Comparison of ENCODE assay signal across 25 cellular contexts in genomic region chr4:114600672-114601071, GRCh38. TPM values are rescaled to one million over a fixed set of nuclear protein-coding genes. Genes with fewer than 3 reads are reported as not detected.
A peak's percentile ranks its signal among the peaks of the same experiment; 100 is the strongest.
DNase-seq lines count a peak whose midpoint lies in the region; ATAC-seq, FAIRE-seq and TF ChIP-seq lines count a peak whose summit lies in the region.
"Had no signal": no experiment of that assay in that cellular context is flagged by ENCODE, and none has a peak within 500 bp of the region (broad histone marks: within the 10 kb centered on the region; RNA-seq: fewer than 3 reads in every experiment).

No MANE protein-coding gene starts in this region.

- H3K27ac Mint-ChIP-seq in astrocyte (ENCODE audit: unreplicated experiment) (no peak overlapping the region), memory B cell (no peak overlapping the region)
- H3K27ac Mint-ChIP-seq: activated naive CD4-positive, alpha-beta T cell treated with anti-CD3 and anti-CD28 coated beads, Interleukin-2, amount 50 U/mL, for 24 hours; CD4-positive, alpha-beta T cell had no signal

- WGBS in prostate gland, result 77% methylated on average over 1 of the region's 1 CpG
- WGBS in HepG2 (ENCODE audit: low lambda C conversion rate), result 36% methylated on average over 1 of the region's 1 CpG

- in situ Hi-C loops in KBM-7 (cut with MboI; ENCODE audit: low pct_unique_long_range_greater_than_20kb, low sequenced_read_pairs) (no loop called here), HepG2 (cut with HindIII; ENCODE audit: extremely low pct_ligation_motif_present, low pct_unique_long_range_greater_than_20kb) (no loop called here)

- POLR2A ChIA-PET in HepG2 (lab: Yijun Ruan, JAX), result no interaction called here

- ATAC-seq in memory B cell (ENCODE audit: low read depth), result no peak
- ATAC-seq in HepG2, result no peak
- ATAC-seq: Panc1 had no signal

- H3K27ac ChIP-seq in astrocyte (ENCODE audit: low read depth, low read length) (no peak overlapping the region), prostate gland (no peak overlapping the region), tibial artery (no peak overlapping the region), HepG2 (ENCODE audit: extremely low read length, insufficient read depth, low read length) (no peak overlapping the region)
- H3K27ac ChIP-seq: 22Rv1, ovary had no signal

- intact Hi-C loops in prostate gland (cut with DNase I), result no loop called here
- intact Hi-C loops in tibial artery (cut with DNase I; ENCODE audit: low total_unique reads), result no loop called here
- intact Hi-C loops in HepG2 (cut with micrococcal nuclease; ENCODE audit: unreplicated experiment), result no loop called here

- TF ChIP-seq EP300 in HepG2 (IDR thresholded peaks at IDR 0.05; ENCODE audit: low read depth in 2 of 2, low read length in 2 of 2) (no peak), HepG2 (CRISPR knock-in tag; IDR thresholded peaks at IDR 0.05; ENCODE audit: borderline replicate concordance) (no peak)

- no TSS peak for BruUV-seq in HepG2 (replicated peaks; lab: Mats Ljungman, UMichigan)

- H4K20me1 ChIP-seq in astrocyte (ENCODE audit: insufficient read depth, low read length) (no peaks in the 10 kb centered on the region), HepG2 (ENCODE audit: insufficient read depth, low read length) (no peaks in the 10 kb centered on the region)

- no peak for TF ChIP-seq POLR2A in prostate gland (IDR thresholded peaks at IDR 0.05)
- TF ChIP-seq POLR2A in HepG2 (IDR thresholded peaks at IDR 0.05; ENCODE audit: insufficient read depth in 1 of 2, low read depth in 2 of 2, low read length in 2 of 2), result no peak

- no peak for TF ChIP-seq CTCF in astrocyte (IDR thresholded peaks at IDR 0.05; ENCODE audit: insufficient read depth, low read depth, low read length)
- TF ChIP-seq CTCF in prostate gland (IDR thresholded peaks at IDR 0.05), result no peak
- no peak for TF ChIP-seq CTCF in tibial artery (IDR thresholded peaks at IDR 0.05)
- TF ChIP-seq CTCF in HepG2 (CRISPR knock-in tag; IDR thresholded peaks at IDR 0.05), result no peak

- TF ChIP-seq RAD21 in HepG2 (CRISPR knock-in tag; IDR thresholded peaks at IDR 0.05), result no peak

- H3K36me3 ChIP-seq in astrocyte (ENCODE audit: insufficient read depth, low read length), result no peaks in the 10 kb centered on the region
- H3K36me3 ChIP-seq in prostate gland, result no peaks in the 10 kb centered on the region
- H3K36me3 ChIP-seq in tibial artery, result no peaks in the 10 kb centered on the region
- H3K36me3 ChIP-seq in HepG2 (replicated peaks in 1 of 2; ENCODE audit: control insufficient read depth in 1 of 2, insufficient read depth in 2 of 2, low read length in 2 of 2), result no peaks in the 10 kb centered on the region
- H3K36me3 ChIP-seq: ovary had no signal

- H3K9me3 ChIP-seq in astrocyte (ENCODE audit: insufficient read depth, low read depth, low read length) (no peaks in the 10 kb centered on the region), prostate gland (no peaks in the 10 kb centered on the region), tibial artery (no peaks in the 10 kb centered on the region), HepG2 (ENCODE audit: low read length) (no peaks in the 10 kb centered on the region)
- H3K9me3 ChIP-seq: ovary had no signal

- H3K4me1 Mint-ChIP-seq in astrocyte (ENCODE audit: low read depth, unreplicated experiment), result peaks cover 12% of the 10 kb centered on the region
- peaks cover 16% of the 10 kb centered on the region for H3K4me1 Mint-ChIP-seq in memory B cell

- H3K79me2 ChIP-seq in astrocyte (ENCODE audit: insufficient read depth, low read length) (no peaks in the 10 kb centered on the region), HepG2 (ENCODE audit: insufficient read depth, low read length) (no peaks in the 10 kb centered on the region)

- no peaks in the 10 kb centered on the region for H3K36me3 Mint-ChIP-seq in astrocyte (ENCODE audit: low read depth, unreplicated experiment)
- H3K36me3 Mint-ChIP-seq in memory B cell, result no peaks in the 10 kb centered on the region
- H3K36me3 Mint-ChIP-seq: activated naive CD4-positive, alpha-beta T cell treated with anti-CD3 and anti-CD28 coated beads, Interleukin-2, amount 50 U/mL, for 24 hours had no signal

- H3K4me3 ChIP-seq in astrocyte (ENCODE audit: insufficient read depth, low read depth, low read length), result no peak overlapping the region
- H3K4me3 ChIP-seq in prostate gland, result no peak overlapping the region
- H3K4me3 ChIP-seq in tibial artery, result no peak overlapping the region
- no peak overlapping the region for H3K4me3 ChIP-seq in HepG2 (replicated peaks in 1 of 3; ENCODE audit: insufficient read depth in 1 of 3, low read depth in 2 of 3, low read length in 3 of 3)
- H3K4me3 ChIP-seq: ovary had no signal

- peak; percentile 18 for DNase-seq in NCI-H1105 treated with DMSO at 0.1 percent for 48 hours (lab: John Stamatoyannopoulos, UW)
- DNase-seq in NCI-H1105 (lab: John Stamatoyannopoulos, UW), result no peak
- no peak for DNase-seq in astrocyte (ENCODE audit: low read depth)
- no peak for DNase-seq in memory B cell (ENCODE audit: low spot score in 2 of 2)
- no peak for DNase-seq in prostate gland (ENCODE audit: low spot score)
- no peak for DNase-seq in tibial artery
- no peak for DNase-seq in KBM-7
- DNase-seq in HepG2 (ENCODE audit: low spot score), result no peak
- DNase-seq: activated CD4-positive, alpha-beta T cell treated with anti-CD3 and anti-CD28 coated beads for 1 hour; activated CD8-positive, alpha-beta memory T cell treated with anti-CD3 and anti-CD28 coated beads, Interleukin-2, amount 50 U/mL, for 4 hours; CD4-positive, alpha-beta T cell; central memory CD4-positive, alpha-beta T cell; EL; foreskin fibroblast; Karpas-422; midbrain; NCI-H1694 treated with DMSO at 0.1 percent for 48 hours; NCI-H524 treated with DMSO at 0.1 percent for 48 hours; ovary; stimulated activated naive CD4-positive, alpha-beta T cell treated with Interleukin-2 at 50 U/mL for 16 hours; T-helper 1 cell had no signal

- H3K4me1 ChIP-seq in astrocyte (ENCODE audit: insufficient read depth, low read length) (peaks cover 13% of the 10 kb centered on the region), prostate gland (replicated peaks) (no peaks in the 10 kb centered on the region), tibial artery (peaks cover 0 to 22% (median 15%) of the 10 kb centered on the region in 4 donors), HepG2 (ENCODE audit: insufficient read depth, low read length) (no peaks in the 10 kb centered on the region)

- H3K27me3 Mint-ChIP-seq in astrocyte (ENCODE audit: low read depth, unreplicated experiment), result no peaks in the 10 kb centered on the region
- no peaks in the 10 kb centered on the region for H3K27me3 Mint-ChIP-seq in memory B cell

- H3K9me3 Mint-ChIP-seq in astrocyte (ENCODE audit: unreplicated experiment) (no peaks in the 10 kb centered on the region), memory B cell (no peaks in the 10 kb centered on the region)
- H3K9me3 Mint-ChIP-seq: activated naive CD4-positive, alpha-beta T cell treated with anti-CD3 and anti-CD28 coated beads, Interleukin-2, amount 50 U/mL, for 24 hours; CD4-positive, alpha-beta T cell had no signal

- peaks cover 23% of the 10 kb centered on the region for H3K27me3 ChIP-seq in astrocyte (ENCODE audit: insufficient read depth, low read length)
- H3K27me3 ChIP-seq in prostate gland (replicated peaks; ENCODE audit: insufficient read depth), result peaks cover 6% of the 10 kb centered on the region
- peaks cover 0 to 16% of the 10 kb centered on the region in 2 donors for H3K27me3 ChIP-seq in tibial artery
- H3K27me3 ChIP-seq in HepG2 (ENCODE audit: control insufficient read depth in 1 of 2, insufficient read depth in 2 of 2, low read length in 2 of 2), result no peaks in the 10 kb centered on the region
- H3K27me3 ChIP-seq: ovary had no signal

- CTCF ChIA-PET in HepG2 (lab: Yijun Ruan, JAX; ENCODE audit: low intra/inter-chr PET ratio, low total read pairs), result no interaction called here

- H3K4me3 Mint-ChIP-seq in astrocyte (ENCODE audit: unreplicated experiment), result peak overlapping the region; percentile 94
- H3K4me3 Mint-ChIP-seq in memory B cell, result peak overlapping the region; percentile 19
- H3K4me3 Mint-ChIP-seq: activated naive CD4-positive, alpha-beta T cell treated with anti-CD3 and anti-CD28 coated beads, Interleukin-2, amount 50 U/mL, for 24 hours; CD4-positive, alpha-beta T cell had no signal

- FAIRE-seq in astrocyte (lab: Jason Lieb, UNC) (no peak), HepG2 (lab: Jason Lieb, UNC) (no peak)
- FAIRE-seq: endometrium had no signal

- H3K9ac ChIP-seq in astrocyte (ENCODE audit: low read length), result no peak overlapping the region
- no peak overlapping the region for H3K9ac ChIP-seq in HepG2 (ENCODE audit: insufficient read depth, low read depth, low read length)

- H3K4me2 ChIP-seq in astrocyte (ENCODE audit: low read length) (no peak overlapping the region), HepG2 (ENCODE audit: low read depth, low read length) (no peak overlapping the region)

- H2AFZ ChIP-seq in astrocyte (ENCODE audit: low read depth, low read length) (no peak overlapping the region), HepG2 (ENCODE audit: low read length) (no peak overlapping the region)

TF ChIP-seq in HepG2, 621 proteins besides CTCF, POLR2A, EP300 and RAD21 (continues in another document):
- TF ChIP-seq TCF12 (IDR thresholded peaks at IDR 0.05) (no peak), TCF12 (CRISPR knock-in tag; IDR thresholded peaks at IDR 0.05) (no peak)

RNA-seq across cellular contexts. Expression of gene UGT8, which starts 2.1 kb away (rescaled TPM):
- 6.4 and 7.7 TPM in 2 replicates for total RNA-seq in astrocyte
- 1 to 10 TPM in 1 of 2 donors, under 1 TPM in 1; 0.55 to 2.0 TPM for total RNA-seq in prostate gland
- total RNA-seq in HepG2 (2016; rRNA removed; fragmentation: Illumina TruSeq; extraction: Trizol), result not detected in 2 replicates
- not detected in 2 replicates for total RNA-seq in HepG2 (2016; cell fraction: cytosol; rRNA removed; fragmentation: Illumina TruSeq; extraction: Trizol; ENCODE audit: low read depth)
- not detected in 2 replicates for total RNA-seq in HepG2 (2016; cell fraction: insoluble cytoplasmic fraction; rRNA removed; fragmentation: Illumina TruSeq; extraction: Trizol)
- total RNA-seq in HepG2 (2016; cell fraction: membrane; rRNA removed; fragmentation: Illumina TruSeq; extraction: Trizol), result not detected in 2 replicates
- total RNA-seq in HepG2 (2016; cell fraction: nucleus; rRNA removed; fragmentation: Illumina TruSeq; extraction: Trizol), result not detected in 2 replicates
- polyA plus RNA-seq in HepG2 (2011; rRNA removed), result 0.03 TPM in 1 of 2 replicates, not detected in the other
- not detected in 2 replicates for polyA plus RNA-seq in HepG2 (2011; cell fraction: cytosol; rRNA removed)
- 0.14 TPM in 1 of 2 replicates, not detected in the other for polyA plus RNA-seq in HepG2 (2011; cell fraction: nucleus; rRNA removed)
- polyA plus RNA-seq in HepG2 (2012), result not detected in 2 replicates
- not detected in 2 replicates for polyA plus RNA-seq in HepG2 (2016; cell fraction: cytosol; fragmentation: Illumina TruSeq; extraction: Trizol; ENCODE audit: low read depth)
- not detected in 2 replicates for polyA plus RNA-seq in HepG2 (2016; cell fraction: insoluble cytoplasmic fraction; fragmentation: Illumina TruSeq; extraction: Trizol; ENCODE audit: low read depth)
- not detected in 2 replicates for polyA plus RNA-seq in HepG2 (2016; cell fraction: membrane; fragmentation: Illumina TruSeq; extraction: Trizol; ENCODE audit: low read depth)
- polyA plus RNA-seq in HepG2 (2016; cell fraction: nucleus; fragmentation: Illumina TruSeq; extraction: Trizol; ENCODE audit: insufficient read depth, low read depth), result not detected in 2 replicates
- not detected in 2 replicates for polyA minus RNA-seq in HepG2 (2011; rRNA and poly(A)+ RNA removed; ENCODE audit: low replicate concordance)
- not detected in 2 replicates for polyA minus RNA-seq in HepG2 (2011; cell fraction: cytosol; rRNA and poly(A)+ RNA removed)
- 0.26 and 0.37 TPM in 2 replicates for polyA minus RNA-seq in HepG2 (2011; cell fraction: nucleus; rRNA and poly(A)+ RNA removed)
